11 cellular contexts compared by ENCODE assay signal in genomic region chr1:45769261-45769932, GRCh38. TPM values are rescaled to one million over a fixed set of nuclear protein-coding genes. Genes with fewer than 3 reads are reported as not detected.
DNase-seq lines count a peak whose midpoint lies in the region; ATAC-seq, FAIRE-seq and TF ChIP-seq lines count a peak whose summit lies in the region.
"Had no signal": no experiment of that assay in that cellular context is flagged by ENCODE, and none has a peak within 500 bp of the region (broad histone marks: within the 10 kb centered on the region; RNA-seq: fewer than 3 reads in every experiment).

No MANE protein-coding gene starts in this region.

- H3K9me3 Mint-ChIP-seq in astrocyte (ENCODE audit: unreplicated experiment): no peaks in the 10 kb centered on the region
- H3K9me3 Mint-ChIP-seq: activated naive CD8-positive, alpha-beta T cell treated with anti-CD3 and anti-CD28 coated beads, Interleukin-2, amount 10 ng/mL, durations not matched to agents 7 days and 5 days had no signal

- H4K20me1 ChIP-seq in astrocyte (ENCODE audit: insufficient read depth, low read length): no peaks in the 10 kb centered on the region

- H3K36me3 Mint-ChIP-seq in astrocyte (ENCODE audit: low read depth, unreplicated experiment): peaks cover 2% of the 10 kb centered on the region
- H3K36me3 Mint-ChIP-seq: activated naive CD8-positive, alpha-beta T cell treated with anti-CD3 and anti-CD28 coated beads, Interleukin-2, amount 10 ng/mL, durations not matched to agents 7 days and 5 days had no signal

- H3K27me3 ChIP-seq in astrocyte (ENCODE audit: insufficient read depth, low read length): no peaks in the 10 kb centered on the region

- no peak overlapping the region for H3K27ac Mint-ChIP-seq in astrocyte (ENCODE audit: unreplicated experiment)
- H3K27ac Mint-ChIP-seq: activated naive CD8-positive, alpha-beta T cell treated with anti-CD3 and anti-CD28 coated beads, Interleukin-2, amount 10 ng/mL, durations not matched to agents 7 days and 5 days had no signal

- peaks cover 2% of the 10 kb centered on the region for H3K27me3 Mint-ChIP-seq in astrocyte (ENCODE audit: low read depth, unreplicated experiment)

- no peaks in the 10 kb centered on the region for H3K9me3 ChIP-seq in astrocyte (ENCODE audit: insufficient read depth, low read depth, low read length)

- no peak for ATAC-seq in GM18498 (IDR thresholded peaks at IDR 0.05; ENCODE audit: unreplicated experiment)

- H3K79me2 ChIP-seq in astrocyte (ENCODE audit: insufficient read depth, low read length): no peaks in the 10 kb centered on the region

- H3K27ac ChIP-seq in astrocyte (ENCODE audit: low read depth, low read length): no peak overlapping the region

- H3K4me1 ChIP-seq in astrocyte (ENCODE audit: insufficient read depth, low read length): peaks cover 7% of the 10 kb centered on the region

- TF ChIP-seq CTCF in astrocyte (IDR thresholded peaks at IDR 0.05; ENCODE audit: insufficient read depth, low read depth, low read length): no peak

- no peaks in the 10 kb centered on the region for H3K36me3 ChIP-seq in astrocyte (ENCODE audit: insufficient read depth, low read length)

- H2AFZ ChIP-seq in astrocyte (ENCODE audit: low read depth, low read length): peak overlapping the region; percentile 11

- FAIRE-seq in astrocyte (lab: Jason Lieb, UNC): no peak

- H3K9ac ChIP-seq in astrocyte (ENCODE audit: low read length): no peak overlapping the region

- peak; percentile 51 for DNase-seq in AG20443 (ENCODE audit: low spot score)
- peak; percentile 64 for DNase-seq in HT1080 (ENCODE audit: low read depth)
- peak; percentile 95 for DNase-seq in astrocyte (ENCODE audit: low read depth)
- peak; percentile 86 for DNase-seq in iris pigment epithelial cell (ENCODE audit: low read depth)
- no peak for DNase-seq in GDM1 (lab: John Stamatoyannopoulos, UW)
- DNase-seq in NCI-H1417 treated with DMSO at 0.1 percent for 48 hours (lab: John Stamatoyannopoulos, UW): no peak
- no peak for DNase-seq in kidney tubule cell (ENCODE audit: low spot score)
- DNase-seq: activated CD4-positive, alpha-beta T cell treated with anti-CD3 and anti-CD28 coated beads for 48 hours; activated naive CD8-positive, alpha-beta T cell treated with anti-CD3 and anti-CD28 coated beads, Interleukin-2, amount 10 ng/mL, durations not matched to agents 7 days and 5 days; NCI-H1092 treated with DMSO at 0.1 percent for 48 hours had no signal

- H3K4me3 ChIP-seq in astrocyte (ENCODE audit: insufficient read depth, low read depth, low read length): no peak overlapping the region

- H3K4me2 ChIP-seq in astrocyte (ENCODE audit: low read length): peak overlapping the region; percentile 16

- H3K4me1 Mint-ChIP-seq in astrocyte (ENCODE audit: low read depth, unreplicated experiment): peaks cover 6% of the 10 kb centered on the region
- H3K4me1 Mint-ChIP-seq: activated naive CD8-positive, alpha-beta T cell treated with anti-CD3 and anti-CD28 coated beads, Interleukin-2, amount 10 ng/mL, durations not matched to agents 7 days and 5 days had no signal

- H3K4me3 Mint-ChIP-seq in astrocyte (ENCODE audit: unreplicated experiment): no peak overlapping the region
- H3K4me3 Mint-ChIP-seq: activated naive CD8-positive, alpha-beta T cell treated with anti-CD3 and anti-CD28 coated beads, Interleukin-2, amount 10 ng/mL, durations not matched to agents 7 days and 5 days had no signal

RNA-seq across cellular contexts. Expression of gene IPP, which starts 18.9 kb away (rescaled TPM):
- total RNA-seq in HT1080 (2014; rRNA removed; shearing (Covaris generic)): 4.8 and 6.3 TPM in 2 replicates
- polyA plus RNA-seq in HT1080 (2015; cell fraction: cytosol; rRNA removed): 7.7 and 8.7 TPM in 2 replicates
- 10.1 and 10.6 TPM in 2 replicates for polyA plus RNA-seq in HT1080 (2015; cell fraction: nucleus; rRNA removed)
- total RNA-seq in astrocyte: 13.3 and 18.2 TPM in 2 replicates

RNA-seq across cellular contexts. Expression of gene MAST2, which starts 34.0 kb away (rescaled TPM):
- 19.3 and 21.3 TPM in 2 replicates for total RNA-seq in HT1080 (2014; rRNA removed; shearing (Covaris generic))
- 17.3 and 18.5 TPM in 2 replicates for polyA plus RNA-seq in HT1080 (2015; cell fraction: cytosol; rRNA removed)
- 59.3 and 63.0 TPM in 2 replicates for polyA plus RNA-seq in HT1080 (2015; cell fraction: nucleus; rRNA removed)
- 41.0 and 41.6 TPM in 2 replicates for total RNA-seq in astrocyte

Comparison
In these comparisons a context has a peak if more than half of its experiments do, and no peak if none do; other contexts are left out.
1. DNase-seq: peak in AG20443 (single experiment), HT1080 (single experiment), astrocyte (single experiment) and iris pigment epithelial cell (single experiment); none in GDM1 (single experiment), NCI-H1417 treated with DMSO at 0.1 percent for 48 hours (single experiment) and kidney tubule cell (single experiment).